In the genomic region with DNA sequence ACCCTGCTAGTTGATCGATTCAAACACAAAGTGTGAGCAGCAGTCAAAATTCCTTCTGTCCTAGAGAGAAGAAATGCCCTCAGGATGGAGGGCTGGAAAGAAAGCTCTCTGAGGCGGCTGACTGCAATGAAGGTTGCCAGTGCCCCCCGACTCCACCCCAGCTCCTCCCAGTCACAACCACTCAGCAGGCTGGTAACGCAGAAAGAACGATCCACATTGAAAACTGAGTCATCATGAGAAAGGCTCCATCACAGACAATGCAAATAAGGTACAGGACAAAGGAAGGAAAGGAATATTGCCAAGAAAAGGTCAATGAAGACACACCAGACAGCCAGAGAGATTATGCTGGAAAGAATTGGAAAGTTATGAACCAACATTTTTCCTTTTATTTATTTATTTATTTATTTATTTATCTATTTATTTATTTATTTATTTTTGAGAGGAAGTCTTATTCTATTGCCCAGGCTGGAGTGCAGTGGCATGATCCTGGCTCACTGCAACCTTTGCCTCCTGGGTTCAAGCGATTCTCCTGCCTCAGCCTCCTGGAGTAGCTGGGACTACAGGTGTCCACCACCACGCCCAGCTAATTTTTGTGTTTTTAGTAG, we compare ENCODE assay signal across 23 cellular contexts. TPM values are rescaled to one million over a fixed set of nuclear protein-coding genes. Genes with fewer than 3 reads are reported as not detected.
DNase-seq lines count a peak whose midpoint lies in the region; ATAC-seq, FAIRE-seq and TF ChIP-seq lines count a peak whose summit lies in the region.
"Had no signal": no experiment of that assay in that cellular context is flagged by ENCODE, and none has a peak within 500 bp of the region (broad histone marks: within the 10 kb centered on the region; RNA-seq: fewer than 3 reads in every experiment).

No MANE protein-coding gene starts in this region.

- no peaks in the 10 kb centered on the region for H3K9me3 ChIP-seq in breast epithelium
- H3K9me3 ChIP-seq in astrocyte (ENCODE audit: insufficient read depth, low read depth, low read length), result no peaks in the 10 kb centered on the region
- H3K9me3 ChIP-seq: BLaER1, esophagus squamous epithelium, MG63 had no signal

- H3K4me3 Mint-ChIP-seq in MCF 10A (ENCODE audit: unreplicated experiment), result no peak overlapping the region
- no peak overlapping the region for H3K4me3 Mint-ChIP-seq in astrocyte (ENCODE audit: unreplicated experiment)
- H3K4me3 Mint-ChIP-seq: activated naive CD8-positive, alpha-beta T cell treated with anti-CD3 and anti-CD28 coated beads, Interleukin-2, amount 50 U/mL, for 24 hours; immature natural killer cell; naive B cell; type B pancreatic cell had no signal

- peaks cover 6% of the 10 kb centered on the region for H3K36me3 Mint-ChIP-seq in MCF 10A (ENCODE audit: insufficient read depth, unreplicated experiment)
- peaks cover 3% of the 10 kb centered on the region for H3K36me3 Mint-ChIP-seq in astrocyte (ENCODE audit: low read depth, unreplicated experiment)
- H3K36me3 Mint-ChIP-seq: immature natural killer cell, naive B cell had no signal

- intact Hi-C loops in MCF 10A (cut with micrococcal nuclease), result no loop called here
- intact Hi-C loops in breast epithelium (cut with DNase I; ENCODE audit: low total_unique reads), result no loop called here

- BruUV-seq in MCF 10A (replicated peaks; lab: Mats Ljungman, UMichigan), result no TSS peak

- CTCF ChIA-PET in MCF 10A (lab: Yijun Ruan, JAX), result interaction anchor here (0.6 to 1.6 kb wide), 6 partner anchors 10 to 54 kb away, joined by 3 to 6 read pairs (median 4); no protein-coding TSS in a partner anchor

- H3K36me3 ChIP-seq in breast epithelium (no peaks in the 10 kb centered on the region), astrocyte (ENCODE audit: insufficient read depth, low read length) (no peaks in the 10 kb centered on the region)
- H3K36me3 ChIP-seq: BLaER1, heart left ventricle, MG63 had no signal

- H3K9me3 Mint-ChIP-seq in MCF 10A (ENCODE audit: unreplicated experiment) (no peaks in the 10 kb centered on the region), astrocyte (ENCODE audit: unreplicated experiment) (peaks cover 2% of the 10 kb centered on the region)
- H3K9me3 Mint-ChIP-seq: immature natural killer cell had no signal

- no peak for ATAC-seq in HG03565 (IDR thresholded peaks at IDR 0.05; ENCODE audit: unreplicated experiment)
- ATAC-seq in HG03095 (IDR thresholded peaks at IDR 0.05; ENCODE audit: unreplicated experiment), result no peak
- ATAC-seq: activated naive CD8-positive, alpha-beta T cell treated with anti-CD3 and anti-CD28 coated beads, Interleukin-2, amount 50 U/mL, for 24 hours; stimulated activated naive CD8-positive, alpha-beta T cell treated with anti-CD3 and anti-CD28 coated beads, Interleukin-15, Interleukin-2, amounts not matched to agents 100 U/mL and 50 U/mL, for 24 hours had no signal

- H3K27me3 Mint-ChIP-seq in MCF 10A (ENCODE audit: insufficient read depth, unreplicated experiment), result no peaks in the 10 kb centered on the region
- no peaks in the 10 kb centered on the region for H3K27me3 Mint-ChIP-seq in astrocyte (ENCODE audit: low read depth, unreplicated experiment)
- H3K27me3 Mint-ChIP-seq: activated naive CD8-positive, alpha-beta T cell treated with anti-CD3 and anti-CD28 coated beads, Interleukin-2, amount 50 U/mL, for 24 hours; naive B cell; type B pancreatic cell had no signal

- H3K4me3 ChIP-seq in breast epithelium (no peak overlapping the region), astrocyte (ENCODE audit: insufficient read depth, low read depth, low read length) (no peak overlapping the region)
- H3K4me3 ChIP-seq: BLaER1, esophagus squamous epithelium, heart left ventricle, MG63 had no signal

- no peak overlapping the region for H3K4me2 ChIP-seq in astrocyte (ENCODE audit: low read length)
- H3K4me2 ChIP-seq: BLaER1 had no signal

- no peak overlapping the region for H2AFZ ChIP-seq in astrocyte (ENCODE audit: low read depth, low read length)
- H2AFZ ChIP-seq: parathyroid adenoma had no signal

- no peak overlapping the region for H3K9ac ChIP-seq in astrocyte (ENCODE audit: low read length)
- H3K9ac ChIP-seq: BLaER1, parathyroid adenoma had no signal

- no peak overlapping the region for H3K27ac Mint-ChIP-seq in MCF 10A (ENCODE audit: low read depth, unreplicated experiment)
- peak overlapping the region; percentile 1 for H3K27ac Mint-ChIP-seq in astrocyte (ENCODE audit: unreplicated experiment)
- H3K27ac Mint-ChIP-seq: activated naive CD8-positive, alpha-beta T cell treated with anti-CD3 and anti-CD28 coated beads, Interleukin-2, amount 50 U/mL, for 24 hours; type B pancreatic cell had no signal

- no peaks in the 10 kb centered on the region for H4K20me1 ChIP-seq in astrocyte (ENCODE audit: insufficient read depth, low read length)
- H4K20me1 ChIP-seq: BLaER1 had no signal

- DNase-seq in MCF 10A (ENCODE audit: unreplicated experiment) (peak; percentile 25), breast epithelium (ENCODE audit: low spot score in 2 of 2) (no peak), astrocyte (ENCODE audit: low read depth) (no peak), islet precursor cell (peak; percentile 74), HuH-7 (ENCODE audit: low spot score) (no peak), OCI-M2 (lab: John Stamatoyannopoulos, UW; ENCODE audit: unreplicated experiment) (no peak)
- DNase-seq: activated CD4-positive, alpha-beta T cell treated with anti-CD3 and anti-CD28 coated beads for 48 hours; activated naive CD8-positive, alpha-beta T cell treated with anti-CD3 and anti-CD28 coated beads, Interleukin-2, amount 50 U/mL, for 24 hours; Calu3; central memory CD4-positive, alpha-beta T cell; esophagus squamous epithelium; immature natural killer cell; naive B cell; NCI-H1436 treated with DMSO at 0.1 percent for 48 hours; stimulated activated naive CD8-positive, alpha-beta T cell treated with anti-CD3 and anti-CD28 coated beads, Interleukin-15, Interleukin-2, amounts not matched to agents 100 U/mL and 50 U/mL, for 24 hours had no signal

- no peak for TF ChIP-seq POLR2A in breast epithelium (IDR thresholded peaks at IDR 0.05)

- H3K27me3 ChIP-seq in breast epithelium (no peaks in the 10 kb centered on the region), astrocyte (ENCODE audit: insufficient read depth, low read length) (no peaks in the 10 kb centered on the region)
- H3K27me3 ChIP-seq: BLaER1, esophagus squamous epithelium, heart left ventricle, MG63 had no signal

- H3K4me1 ChIP-seq in breast epithelium, result no peaks in the 10 kb centered on the region
- H3K4me1 ChIP-seq in astrocyte (ENCODE audit: insufficient read depth, low read length), result no peaks in the 10 kb centered on the region
- H3K4me1 ChIP-seq: parathyroid adenoma had no signal

- H3K4me1 Mint-ChIP-seq in MCF 10A (ENCODE audit: insufficient read depth, unreplicated experiment) (peaks cover 13% of the 10 kb centered on the region), astrocyte (ENCODE audit: low read depth, unreplicated experiment) (peaks cover 11% of the 10 kb centered on the region)
- H3K4me1 Mint-ChIP-seq: activated naive CD8-positive, alpha-beta T cell treated with anti-CD3 and anti-CD28 coated beads, Interleukin-2, amount 50 U/mL, for 24 hours; immature natural killer cell had no signal

- POLR2A ChIA-PET in MCF 10A (lab: Yijun Ruan, JAX), result interaction anchor here (0.9 to 1.5 kb wide), 2 partner anchors 12 to 57 kb away, joined by 3 to 6 read pairs; no protein-coding TSS in a partner anchor

- FAIRE-seq in astrocyte (lab: Jason Lieb, UNC), result no peak
- FAIRE-seq: A204.1 had no signal

- peak overlapping the region in 1 of 2 donors; percentile 38 for H3K27ac ChIP-seq in breast epithelium
- H3K27ac ChIP-seq in astrocyte (ENCODE audit: low read depth, low read length), result no peak overlapping the region
- H3K27ac ChIP-seq: BLaER1, heart left ventricle, parathyroid adenoma had no signal

- H3K79me2 ChIP-seq in astrocyte (ENCODE audit: insufficient read depth, low read length), result no peaks in the 10 kb centered on the region

- no peak for TF ChIP-seq CTCF in MCF 10A (IDR thresholded peaks at IDR 0.05; ENCODE audit: unreplicated experiment)
- TF ChIP-seq CTCF in breast epithelium (IDR thresholded peaks at IDR 0.05), result no peak
- no peak for TF ChIP-seq CTCF in astrocyte (IDR thresholded peaks at IDR 0.05; ENCODE audit: insufficient read depth, low read depth, low read length)

RNA-seq across cellular contexts. Expression of a gene that starts 17.4 kb away (rescaled TPM):
- 31.3 and 31.7 TPM in 2 replicates for total RNA-seq in MCF 10A (2022)
- total RNA-seq in breast epithelium, result 10 to 100 TPM; 48.0 to 90.0 (median 68.5) TPM
- total RNA-seq in astrocyte, result 69.7 and 70.3 TPM in 2 replicates

Comparison
In these comparisons a context has a peak if more than half of its experiments do, and no peak if none do; other contexts are left out.
1. DNase-seq: peak in MCF 10A (single experiment) and islet precursor cell (single experiment); none in breast epithelium (0 of 2), astrocyte (single experiment), HuH-7 (single experiment) and OCI-M2 (single experiment).